Comparison of ENCODE assay signal across 15 cellular contexts in genomic region chr11:86775342-86775741, GRCh38. TPM values are rescaled to one million over a fixed set of nuclear protein-coding genes. Genes with fewer than 3 reads are reported as not detected.
DNase-seq lines count a peak whose midpoint lies in the region; TF ChIP-seq lines count a peak whose summit lies in the region.
"Had no signal": no experiment of that assay in that cellular context is flagged by ENCODE, and none has a peak within 500 bp of the region (broad histone marks: within the 10 kb centered on the region; RNA-seq: fewer than 3 reads in every experiment).

No MANE protein-coding gene starts in this region.

- POLR2A ChIA-PET in activated CD4-positive, alpha-beta T cell treated with anti-CD3 and anti-CD28 coated beads, Interleukin-2, amount 10 ng/mL, durations not matched to agents 7 days and 5 days (lab: Charles Lee), result no interaction called here

- CTCF ChIA-PET in activated CD4-positive, alpha-beta T cell treated with anti-CD3 and anti-CD28 coated beads, Interleukin-2, amount 10 ng/mL, durations not matched to agents 7 days and 5 days (lab: Charles Lee), result no interaction called here

- H3K79me2 ChIP-seq in neural progenitor cell (ENCODE audit: low read depth), result no peaks in the 10 kb centered on the region

- DNase-seq in NCI-H2227 treated with DMSO at 0.1 percent for 48 hours (lab: John Stamatoyannopoulos, UW) (peak; percentile 80), esophagus muscularis mucosa (ENCODE audit: extremely low spot score) (peak; percentile 77), neural progenitor cell (ENCODE audit: low spot score) (no peak), GM20000 (ENCODE audit: low spot score) (no peak)
- no peak for DNase-seq in activated naive CD4-positive, alpha-beta T cell treated with Interleukin-2 at 50 U/mL for 16 hours
- no peak for DNase-seq in activated CD4-positive, alpha-beta T cell treated with anti-CD3 and anti-CD28 coated beads, Interleukin-2, amount 10 ng/mL, durations not matched to agents 7 days and 5 days
- DNase-seq: CD8-positive, alpha-beta T cell; COR-L47; DMS153; DMS79 treated with DMSO at 0.1 percent for 48 hours; EL; HFFc6 had no signal

- no peak overlapping the region for H3K9ac ChIP-seq in neural progenitor cell

- H3K36me3 ChIP-seq in esophagus muscularis mucosa, result no peaks in the 10 kb centered on the region
- H3K36me3 ChIP-seq in neural progenitor cell, result no peaks in the 10 kb centered on the region
- H3K36me3 ChIP-seq: HAP-1 had no signal

- TF ChIP-seq CTCF in esophagus muscularis mucosa (IDR thresholded peaks at IDR 0.05) (no peak), neural progenitor cell (IDR thresholded peaks at IDR 0.05) (no peak), GM20000 (IDR thresholded peaks at IDR 0.05; ENCODE audit: extremely low read depth, missing control alignments) (no peak)

- no peak overlapping the region for H3K27ac ChIP-seq in esophagus muscularis mucosa (replicated peaks in 1 of 4)
- H3K27ac ChIP-seq in neural progenitor cell, result no peak overlapping the region

- TF ChIP-seq POLR2A in esophagus muscularis mucosa (IDR thresholded peaks at IDR 0.05; ENCODE audit: low read depth), result no peak

- WGBS in esophagus muscularis mucosa, result 88% methylated on average over 3 of the region's 3 CpGs

- no peak overlapping the region for H3K4me3 Mint-ChIP-seq in neural progenitor cell
- H3K4me3 Mint-ChIP-seq in activated CD4-positive, alpha-beta T cell treated with anti-CD3 and anti-CD28 coated beads, Interleukin-2, amount 10 ng/mL, durations not matched to agents 7 days and 5 days, result no peak overlapping the region
- H3K4me3 Mint-ChIP-seq: CD14-positive monocyte; CD8-positive, alpha-beta T cell; HFFc6 had no signal

- H3K27me3 Mint-ChIP-seq in neural progenitor cell (ENCODE audit: insufficient read depth, low read depth), result no peaks in the 10 kb centered on the region
- H3K27me3 Mint-ChIP-seq in activated CD4-positive, alpha-beta T cell treated with anti-CD3 and anti-CD28 coated beads, Interleukin-2, amount 10 ng/mL, durations not matched to agents 7 days and 5 days, result peaks cover 20% of the 10 kb centered on the region

- no peaks in the 10 kb centered on the region for H3K27me3 ChIP-seq in esophagus muscularis mucosa
- H3K27me3 ChIP-seq in neural progenitor cell, result no peaks in the 10 kb centered on the region

- no peak overlapping the region for H3K4me2 ChIP-seq in neural progenitor cell
- H3K4me2 ChIP-seq: A549 had no signal

- peak overlapping the region; percentile 3 for H2AFZ ChIP-seq in neural progenitor cell (replicated peaks)

- H3K4me1 ChIP-seq in esophagus muscularis mucosa (no peaks in the 10 kb centered on the region), neural progenitor cell (no peaks in the 10 kb centered on the region)
- H3K4me1 ChIP-seq: A549, HAP-1 had no signal

- H3K36me3 Mint-ChIP-seq in neural progenitor cell, result no peaks in the 10 kb centered on the region
- no peaks in the 10 kb centered on the region for H3K36me3 Mint-ChIP-seq in activated CD4-positive, alpha-beta T cell treated with anti-CD3 and anti-CD28 coated beads, Interleukin-2, amount 10 ng/mL, durations not matched to agents 7 days and 5 days (ENCODE audit: low read depth)
- H3K36me3 Mint-ChIP-seq: CD14-positive monocyte; CD8-positive, alpha-beta T cell had no signal

- H3K9me3 ChIP-seq in esophagus muscularis mucosa (no peaks in the 10 kb centered on the region), neural progenitor cell (ENCODE audit: low read depth) (no peaks in the 10 kb centered on the region)
- H3K9me3 ChIP-seq: A549, HAP-1 had no signal

- intact Hi-C loops in esophagus muscularis mucosa (cut with DNase I), result no loop called here

- no peak overlapping the region for H3K27ac Mint-ChIP-seq in neural progenitor cell
- no peak overlapping the region for H3K27ac Mint-ChIP-seq in activated CD4-positive, alpha-beta T cell treated with anti-CD3 and anti-CD28 coated beads, Interleukin-2, amount 10 ng/mL, durations not matched to agents 7 days and 5 days
- H3K27ac Mint-ChIP-seq: CD14-positive monocyte; CD8-positive, alpha-beta T cell; HFFc6 had no signal

- no peak for TF ChIP-seq EP300 in esophagus muscularis mucosa (IDR thresholded peaks at IDR 0.05)

- H3K9me3 Mint-ChIP-seq in neural progenitor cell, result peaks cover 8% of the 10 kb centered on the region
- H3K9me3 Mint-ChIP-seq in activated CD4-positive, alpha-beta T cell treated with anti-CD3 and anti-CD28 coated beads, Interleukin-2, amount 10 ng/mL, durations not matched to agents 7 days and 5 days, result no peaks in the 10 kb centered on the region
- H3K9me3 Mint-ChIP-seq: CD8-positive, alpha-beta T cell; HFFc6 had no signal

- no peak overlapping the region for H3K4me3 ChIP-seq in esophagus muscularis mucosa
- no peak overlapping the region for H3K4me3 ChIP-seq in neural progenitor cell
- H3K4me3 ChIP-seq: A549, HAP-1 had no signal

- H4K20me1 ChIP-seq in neural progenitor cell (ENCODE audit: low read depth), result no peaks in the 10 kb centered on the region

- no peaks in the 10 kb centered on the region for H3F3A ChIP-seq in neural progenitor cell (ENCODE audit: low read depth)

- H3K4me1 Mint-ChIP-seq in neural progenitor cell, result peaks cover 6% of the 10 kb centered on the region
- no peaks in the 10 kb centered on the region for H3K4me1 Mint-ChIP-seq in activated CD4-positive, alpha-beta T cell treated with anti-CD3 and anti-CD28 coated beads, Interleukin-2, amount 10 ng/mL, durations not matched to agents 7 days and 5 days
- H3K4me1 Mint-ChIP-seq: CD14-positive monocyte had no signal

RNA-seq across cellular contexts. Expression of gene PRSS23, which starts 25.0 kb away (rescaled TPM):
- total RNA-seq in esophagus muscularis mucosa, result 10 to 100 TPM; 33.4 to 68.8 (median 46.4) TPM
- 266 and 282 TPM in 2 replicates for total RNA-seq in neural progenitor cell (ENCODE audit: low replicate concordance)
- under 1 TPM; 0.35 to 0.40 TPM for total RNA-seq in activated CD4-positive, alpha-beta T cell treated with anti-CD3 and anti-CD28 coated beads, Interleukin-2, amount 10 ng/mL, durations not matched to agents 7 days and 5 days

Comparison
In these comparisons a context has a peak if more than half of its experiments do, and no peak if none do; other contexts are left out.
1. DNase-seq: peak in NCI-H2227 treated with DMSO at 0.1 percent for 48 hours (single experiment) and esophagus muscularis mucosa (single experiment); none in neural progenitor cell (single experiment), activated naive CD4-positive, alpha-beta T cell treated with Interleukin-2 at 50 U/mL for 16 hours (single experiment), activated CD4-positive, alpha-beta T cell treated with anti-CD3 and anti-CD28 coated beads, Interleukin-2, amount 10 ng/mL, durations not matched to agents 7 days and 5 days (single experiment) and GM20000 (single experiment).
2. RNA of gene PRSS23, which starts 25.0 kb away (total RNA-seq): 266 to 282 TPM in neural progenitor cell and 33.4 to 68.8 TPM in esophagus muscularis mucosa; 0.35 to 0.40 TPM in activated CD4-positive, alpha-beta T cell treated with anti-CD3 and anti-CD28 coated beads, Interleukin-2, amount 10 ng/mL, durations not matched to agents 7 days and 5 days; every median in the first group is over 10 times any median in the second.